In genomic region chr9:123637940-123638634, GRCh38 we compare ENCODE assay signal across 8 cellular contexts.
A peak's percentile ranks its signal among the peaks of the same experiment; 100 is the strongest.
DNase-seq lines count a peak whose midpoint lies in the region; ATAC-seq and TF ChIP-seq lines count a peak whose summit lies in the region.

No MANE protein-coding gene starts in this region.

- no peaks in the 10 kb centered on the region for H3K36me3 ChIP-seq in osteoblast (ENCODE audit: insufficient read depth, low read length)
- no peaks in the 10 kb centered on the region for H3K36me3 ChIP-seq in breast epithelium

- H4K20me1 ChIP-seq in osteoblast (ENCODE audit: insufficient read depth, low read length) = peaks cover 2% of the 10 kb centered on the region

- no peaks in the 10 kb centered on the region for H3K27me3 Mint-ChIP-seq in activated naive CD8-positive, alpha-beta T cell treated with anti-CD3 and anti-CD28 coated beads for 36 hours

- peak overlapping the region; percentile 48 for H3K4me3 ChIP-seq in Jurkat, Clone E6-1 (ENCODE audit: low read length)
- H3K4me3 ChIP-seq in osteoblast (ENCODE audit: insufficient read depth, low read length) (peak overlapping the region; percentile 70), breast epithelium (peak overlapping the region in 1 of 3 donors; percentile 39)

- ATAC-seq in GM18498 (IDR thresholded peaks at IDR 0.05; ENCODE audit: unreplicated experiment) (peak; percentile 70), HG03097 (IDR thresholded peaks at IDR 0.05; ENCODE audit: low FRiP score, unreplicated experiment) (no peak), HG02623 (IDR thresholded peaks at IDR 0.05; ENCODE audit: unreplicated experiment) (no peak)

- intact Hi-C loops in breast epithelium (cut with DNase I; ENCODE audit: low total_unique reads) = no loop called here

- H3K36me3 Mint-ChIP-seq in activated naive CD8-positive, alpha-beta T cell treated with anti-CD3 and anti-CD28 coated beads for 36 hours = peaks cover 2% of the 10 kb centered on the region

- TF ChIP-seq CTCF in osteoblast (IDR thresholded peaks at IDR 0.05; ENCODE audit: extremely low read depth, low read depth, low read length) = no peak
- no peak for TF ChIP-seq CTCF in breast epithelium (IDR thresholded peaks at IDR 0.05)

- peaks cover 57% of the 10 kb centered on the region for H3K4me1 Mint-ChIP-seq in activated naive CD8-positive, alpha-beta T cell treated with anti-CD3 and anti-CD28 coated beads for 36 hours

- H3K9me3 ChIP-seq in osteoblast (ENCODE audit: low read depth, low read length) (no peaks in the 10 kb centered on the region), breast epithelium (no peaks in the 10 kb centered on the region)

- H3K79me2 ChIP-seq in osteoblast (ENCODE audit: insufficient read depth, low read length) = no peaks in the 10 kb centered on the region

- H3K4me2 ChIP-seq in osteoblast (ENCODE audit: insufficient read depth, low read length) = peak overlapping the region; percentile 79

- peak; percentile 99 for DNase-seq in Jurkat, Clone E6-1 (ENCODE audit: low read depth, low spot score)
- peak; percentile 21 for DNase-seq in activated naive CD8-positive, alpha-beta T cell treated with anti-CD3 and anti-CD28 coated beads for 36 hours
- DNase-seq in osteoblast (ENCODE audit: insufficient read length, low spot score, missing footprints) = peak; percentile 29
- no peak for DNase-seq in NCI-H1092 treated with DMSO at 0.1 percent for 48 hours (lab: John Stamatoyannopoulos, UW)
- DNase-seq in breast epithelium (ENCODE audit: low spot score in 2 of 2) = no peak

- TF ChIP-seq POLR2A in breast epithelium (IDR thresholded peaks at IDR 0.05) = no peak

- H3K27ac ChIP-seq in osteoblast (ENCODE audit: low read depth, low read length) = no peak overlapping the region
- no peak overlapping the region for H3K27ac ChIP-seq in breast epithelium

- no peaks in the 10 kb centered on the region for H3K9me3 Mint-ChIP-seq in activated naive CD8-positive, alpha-beta T cell treated with anti-CD3 and anti-CD28 coated beads for 36 hours

- peak overlapping the region; percentile 86 for H2AFZ ChIP-seq in osteoblast (ENCODE audit: low read length)

- peak overlapping the region; percentile 52 for H3K4me3 Mint-ChIP-seq in activated naive CD8-positive, alpha-beta T cell treated with anti-CD3 and anti-CD28 coated beads for 36 hours

- H3K4me1 ChIP-seq in osteoblast (ENCODE audit: insufficient read depth, low read length) = peaks cover 4% of the 10 kb centered on the region
- H3K4me1 ChIP-seq in breast epithelium = no peaks in the 10 kb centered on the region

- no peaks in the 10 kb centered on the region for H3K27me3 ChIP-seq in osteoblast (ENCODE audit: insufficient read depth, low read length)
- H3K27me3 ChIP-seq in breast epithelium = no peaks in the 10 kb centered on the region

- H3K27ac Mint-ChIP-seq in activated naive CD8-positive, alpha-beta T cell treated with anti-CD3 and anti-CD28 coated beads for 36 hours = peak overlapping the region; percentile 34

Comparison
In these comparisons a context has a peak if more than half of its experiments do, and no peak if none do; other contexts are left out.
1. DNase-seq: peak in Jurkat, Clone E6-1 (single experiment), activated naive CD8-positive, alpha-beta T cell treated with anti-CD3 and anti-CD28 coated beads for 36 hours (single experiment) and osteoblast (single experiment); none in NCI-H1092 treated with DMSO at 0.1 percent for 48 hours (single experiment) and breast epithelium (0 of 2).